ENCODE assay signal across 8 cellular contexts in the genomic region with DNA sequence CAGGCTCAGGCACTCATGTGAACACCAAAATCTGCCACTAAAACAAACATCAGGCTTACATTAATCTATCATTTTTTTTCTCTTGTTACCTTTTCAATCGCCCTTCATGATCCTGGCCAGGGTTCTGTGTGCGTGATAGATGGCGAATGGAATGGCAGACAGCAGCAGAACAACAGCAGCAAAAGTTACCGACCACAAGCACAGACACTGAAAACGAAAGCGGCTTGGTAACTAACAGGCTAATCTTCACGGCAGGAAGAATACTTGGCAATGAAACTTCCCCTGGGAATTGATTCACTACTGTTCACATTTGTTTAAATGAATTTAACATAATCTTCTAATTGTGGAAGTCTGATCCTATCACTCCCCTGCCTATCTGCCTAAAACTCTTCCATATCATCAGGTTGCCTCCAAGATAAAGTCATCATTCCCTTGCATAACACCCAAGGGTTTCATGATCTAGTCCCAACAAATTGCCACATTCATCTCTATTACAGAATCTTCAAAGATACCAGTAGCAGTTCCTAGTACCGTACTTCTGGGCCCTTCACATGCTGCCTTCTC. TPM values are rescaled to one million over a fixed set of nuclear protein-coding genes. Genes with fewer than 3 reads are reported as not detected.
DNase-seq lines count a peak whose midpoint lies in the region; ATAC-seq and TF ChIP-seq lines count a peak whose summit lies in the region.

No MANE protein-coding gene starts in this region.

- CTCF ChIA-PET in T-cell (lab: Charles Lee): no interaction called here

- no peak overlapping the region for H2AFZ ChIP-seq in GM23248

- 8 to 10% methylated on average over 8 of the region's 8 CpGs for WGBS in heart right ventricle, 2 donors
- WGBS in GM23248 (ENCODE audit: low coverage in 1 of 2, low lambda C conversion rate in 2 of 2, missing lambda C conversion rate in 2 of 2), 2 experiments: 92% methylated on average over 8 of the region's 8 CpGs

- peak overlapping the region; percentile 96 for H3K4me2 ChIP-seq in skeletal muscle satellite cell (ENCODE audit: low read length)
- no peak overlapping the region for H3K4me2 ChIP-seq in GM23248 (ENCODE audit: unreplicated experiment)

- peak; percentile 42 for DNase-seq in COLO829 (ENCODE audit: low spot score)
- no peak for DNase-seq in T-cell
- peak in 1 of 2 donors; percentile 63 for DNase-seq in heart right ventricle
- no peak for DNase-seq in glomerular visceral epithelial cell (ENCODE audit: extremely low spot score)
- DNase-seq in stimulated activated CD4-positive, alpha-beta T cell treated with anti-CD3 and anti-CD28 coated beads, Interleukin-12 subunit alpha, Interleukin-12 subunit beta, amount 100 ng/mL, for 4 hours: no peak
- no peak for DNase-seq in GM23248

- H3K9me2 ChIP-seq in GM23248 (ENCODE audit: insufficient read depth): 0 out of 2 replicates have a peak, but pooled peaks cover 8% of the 10 kb centered on the region

- H3K9me3 ChIP-seq in heart right ventricle: no peaks in the 10 kb centered on the region
- no peaks in the 10 kb centered on the region for H3K9me3 ChIP-seq in skeletal muscle satellite cell (replicated peaks; ENCODE audit: low read length)
- H3K9me3 ChIP-seq in GM23248 (ENCODE audit: low read depth): no peaks in the 10 kb centered on the region

- H3K36me3 ChIP-seq in heart right ventricle: no peaks in the 10 kb centered on the region
- H3K36me3 ChIP-seq in skeletal muscle satellite cell (ENCODE audit: insufficient read depth, low read length): peaks cover 5% of the 10 kb centered on the region
- no peaks in the 10 kb centered on the region for H3K36me3 ChIP-seq in GM23248 (ENCODE audit: low read depth)

- H3K27ac Mint-ChIP-seq in T-cell: no peak overlapping the region

- peaks cover 39% of the 10 kb centered on the region for H3K79me2 ChIP-seq in GM23248 (ENCODE audit: insufficient read depth)

- H3K27me3 ChIP-seq in heart right ventricle (no peaks in the 10 kb centered on the region), skeletal muscle satellite cell (ENCODE audit: control insufficient read depth, insufficient read depth, low read length) (no peaks in the 10 kb centered on the region), GM23248 (replicated peaks; ENCODE audit: insufficient read depth) (no peaks in the 10 kb centered on the region)

- POLR2A ChIA-PET in T-cell (lab: Charles Lee): interaction anchor here in 1 of 2 donors (0.6 kb wide), 1 partner anchor 26 kb away, joined by 3 read pairs; no protein-coding TSS in a partner anchor

- peak; percentile 42 for ATAC-seq in HG02763 (IDR thresholded peaks at IDR 0.05; ENCODE audit: unreplicated experiment)
- no peak for ATAC-seq in T-cell (replicated peaks in 1 of 4)
- peak; percentile 69 to 89 (median 84) for ATAC-seq in heart right ventricle

- peak overlapping the region in 9 of 10 donors; percentile 30 to 60 (median 47) for H3K4me3 ChIP-seq in heart right ventricle
- peak overlapping the region; percentile 72 for H3K4me3 ChIP-seq in skeletal muscle satellite cell (ENCODE audit: low read length)
- H3K4me3 ChIP-seq in GM23248: no peak overlapping the region

- H4K20me1 ChIP-seq in GM23248 (ENCODE audit: insufficient read depth): no peaks in the 10 kb centered on the region

- H3K9me3 Mint-ChIP-seq in T-cell: no peaks in the 10 kb centered on the region

- intact Hi-C loops in heart right ventricle (cut with DNase I): no loop called here

- H3K27me3 Mint-ChIP-seq in T-cell: peaks cover 3 to 9% of the 10 kb centered on the region in 2 donors

- H3K9ac ChIP-seq in skeletal muscle satellite cell (ENCODE audit: low read depth, low read length) (peak overlapping the region; percentile 90), GM23248 (no peak overlapping the region)

- H3K27ac ChIP-seq in heart right ventricle (peak overlapping the region in 9 of 10 donors; percentile 57 to 90 (median 81)), GM23248 (no peak overlapping the region)

- H3K4me1 ChIP-seq in heart right ventricle (peaks cover 2 to 71% (median 37%) of the 10 kb centered on the region in 9 donors), skeletal muscle satellite cell (ENCODE audit: control insufficient read depth, insufficient read depth, low read length) (peaks cover 30% of the 10 kb centered on the region), GM23248 (ENCODE audit: insufficient read depth) (no peaks in the 10 kb centered on the region)

- H3K4me1 Mint-ChIP-seq in T-cell: peaks cover 2 to 6% (median 2%) of the 10 kb centered on the region in 3 donors

- in situ Hi-C loops in GM23248 (cut with MboI): no loop called here

- no peaks in the 10 kb centered on the region for H3F3A ChIP-seq in GM23248 (ENCODE audit: insufficient read depth)

- H3K4me3 Mint-ChIP-seq in T-cell: peak overlapping the region; percentile 21 to 58 (median 39)

- no peak for TF ChIP-seq CTCF in heart right ventricle (IDR thresholded peaks at IDR 0.05)

- no peaks in the 10 kb centered on the region for H3K36me3 Mint-ChIP-seq in T-cell

RNA-seq across cellular contexts. Expression of gene PTPRK, which starts 28.7 kb away (rescaled TPM):
- total RNA-seq in T-cell (10 to 100 TPM in 1 of 5 donors, 1 to 10 TPM in 4; 2.1 to 11.1 (median 7.3) TPM), heart right ventricle (10 to 100 TPM; 27.1 to 47.7 (median 36.5) TPM)
- polyA plus RNA-seq in heart right ventricle (1 to 10 TPM; 7.5 to 9.1 TPM), GM23248 (2016; fragmentation: Nextera tagmentation; extraction: Ambion mirVana) (22.3 and 24.6 TPM in 2 replicates)
- total RNA-seq in skeletal muscle satellite cell (2012; rRNA removed): 26.4 and 28.9 TPM in 2 replicates
- 23.1 and 34.5 TPM in 2 replicates for total RNA-seq in GM23248 (2014; rRNA removed; shearing (Covaris generic))

Comparison
In these comparisons a context has a peak if more than half of its experiments do, and no peak if none do; other contexts are left out.
1. ATAC-seq: peak in HG02763 (single experiment) and heart right ventricle (8 of 8); none in T-cell (0 of 4).